Comparison of ENCODE assay signal across 1 cellular context in the genomic region with DNA sequence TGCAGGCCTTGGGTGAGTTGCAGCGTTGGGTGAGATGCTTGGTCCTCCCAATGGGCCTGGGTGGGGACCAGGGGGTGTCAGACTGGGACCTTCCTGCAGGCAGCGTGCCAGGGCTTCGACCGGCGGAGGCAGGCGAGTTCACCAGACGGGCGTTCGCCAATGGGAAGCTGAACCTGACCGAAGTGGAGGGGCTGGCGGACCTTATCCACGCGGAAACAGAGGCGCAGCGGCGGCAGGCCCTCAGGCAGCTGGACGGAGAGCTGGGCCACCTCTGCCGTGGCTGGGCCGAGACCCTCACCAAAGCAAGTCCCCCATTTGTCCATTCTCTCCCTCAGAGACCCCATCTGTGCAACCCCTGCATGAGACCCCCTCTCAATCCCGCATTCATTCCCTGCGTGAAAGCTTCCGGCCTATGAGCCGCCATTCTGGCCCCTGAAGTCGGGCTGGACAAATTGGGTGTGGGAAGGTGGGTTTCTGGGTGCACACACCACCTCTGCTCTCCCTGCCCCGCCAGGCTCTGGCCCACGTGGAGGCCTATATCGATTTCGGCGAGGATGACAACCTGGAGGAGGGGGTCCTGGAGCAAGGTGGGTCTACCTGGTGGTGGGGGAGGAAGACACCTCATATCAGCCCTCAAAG.
TF ChIP-seq lines count a peak whose summit lies in the region.

No MANE protein-coding gene starts in this region.

TF ChIP-seq in K562, 482 proteins besides CTCF, POLR2A, EP300 and RAD21:
- TF ChIP-seq ZKSCAN1 (IDR thresholded peaks at IDR 0.05; ENCODE audit: low read depth, low read length), result no peak
- TF ChIP-seq C11orf30 (IDR thresholded peaks at IDR 0.05; ENCODE audit: low read depth), result no peak
- TF ChIP-seq, protein P1, sequence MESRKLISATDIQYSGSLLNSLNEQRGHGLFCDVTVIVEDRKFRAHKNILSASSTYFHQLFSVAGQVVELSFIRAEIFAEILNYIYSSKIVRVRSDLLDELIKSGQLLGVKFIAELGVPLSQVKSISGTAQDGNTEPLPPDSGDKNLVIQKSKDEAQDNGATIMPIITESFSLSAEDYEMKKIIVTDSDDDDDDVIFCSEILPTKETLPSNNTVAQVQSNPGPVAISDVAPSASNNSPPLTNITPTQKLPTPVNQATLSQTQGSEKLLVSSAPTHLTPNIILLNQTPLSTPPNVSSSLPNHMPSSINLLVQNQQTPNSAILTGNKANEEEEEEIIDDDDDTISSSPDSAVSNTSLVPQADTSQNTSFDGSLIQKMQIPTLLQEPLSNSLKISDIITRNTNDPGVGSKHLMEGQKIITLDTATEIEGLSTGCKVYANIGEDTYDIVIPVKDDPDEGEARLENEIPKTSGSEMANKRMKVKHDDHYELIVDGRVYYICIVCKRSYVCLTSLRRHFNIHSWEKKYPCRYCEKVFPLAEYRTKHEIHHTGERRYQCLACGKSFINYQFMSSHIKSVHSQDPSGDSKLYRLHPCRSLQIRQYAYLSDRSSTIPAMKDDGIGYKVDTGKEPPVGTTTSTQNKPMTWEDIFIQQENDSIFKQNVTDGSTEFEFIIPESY (CRISPR knock-in tag; IDR thresholded peaks at IDR 0.05), result peak; percentile 98
- no peak for TF ChIP-seq ZNF561 (CRISPR knock-in tag; conservative IDR thresholded peaks at IDR 0.05)
- TF ChIP-seq MXI1 (IDR thresholded peaks at IDR 0.05; ENCODE audit: low read depth, low read length), result no peak
- TF ChIP-seq MEF2A (IDR thresholded peaks at IDR 0.05; ENCODE audit: control insufficient read depth, low read depth, low read length), result no peak
- no peak for TF ChIP-seq MYBL2 (IDR thresholded peaks at IDR 0.05; ENCODE audit: low read depth)
- peak; percentile 67; the same call in 1 of the 2 replicates for TF ChIP-seq MYBL2 (CRISPR knock-in tag; IDR thresholded peaks at IDR 0.05; ENCODE audit: borderline replicate concordance)
- TF ChIP-seq, protein P2, sequence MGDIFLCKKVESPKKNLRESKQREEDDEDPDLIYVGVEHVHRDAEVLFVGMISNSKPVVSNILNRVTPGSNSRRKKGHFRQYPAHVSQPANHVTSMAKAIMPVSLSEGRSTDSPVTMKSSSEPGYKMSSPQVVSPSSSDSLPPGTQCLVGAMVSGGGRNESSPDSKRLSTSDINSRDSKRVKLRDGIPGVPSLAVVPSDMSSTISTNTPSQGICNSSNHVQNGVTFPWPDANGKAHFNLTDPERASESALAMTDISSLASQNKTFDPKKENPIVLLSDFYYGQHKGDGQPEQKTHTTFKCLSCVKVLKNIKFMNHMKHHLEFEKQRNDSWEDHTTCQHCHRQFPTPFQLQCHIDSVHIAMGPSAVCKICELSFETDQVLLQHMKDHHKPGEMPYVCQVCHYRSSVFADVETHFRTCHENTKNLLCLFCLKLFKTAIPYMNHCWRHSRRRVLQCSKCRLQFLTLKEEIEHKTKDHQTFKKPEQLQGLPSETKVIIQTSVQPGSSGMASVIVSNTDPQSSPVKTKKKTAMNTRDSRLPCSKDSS (IDR thresholded peaks at IDR 0.05; ENCODE audit: low read depth, partially characterized antibody), result no peak
- TF ChIP-seq ZNF75A (CRISPR knock-in tag; IDR thresholded peaks at IDR 0.05), result no peak
- peak; percentile 14 for TF ChIP-seq RBM22 (IDR thresholded peaks at IDR 0.05; ENCODE audit: low read depth, low read length, poor library complexity, severe bottlenecking)
- no peak for TF ChIP-seq RHOXF2B (CRISPR knock-in tag; conservative IDR thresholded peaks at IDR 0.05)
- TF ChIP-seq XRCC5 (IDR thresholded peaks at IDR 0.05; ENCODE audit: low read depth, low read length), result peak; percentile 48; the same call in 1 of the 2 replicates
- 0 out of 2 replicates have a peak, but pooled peaks have one; percentile 65 for TF ChIP-seq NR3C1 (CRISPR knock-in tag; IDR thresholded peaks at IDR 0.05)
- peak; percentile 47 for TF ChIP-seq ZBTB7A (IDR thresholded peaks at IDR 0.05; ENCODE audit: borderline replicate concordance, control insufficient read depth, low read depth, low read length)
- TF ChIP-seq BDP1 (IDR thresholded peaks at IDR 0.05; ENCODE audit: insufficient read depth, insufficient read length), result no peak
